ENCODE assay signal across 18 cellular contexts in the genomic region with DNA sequence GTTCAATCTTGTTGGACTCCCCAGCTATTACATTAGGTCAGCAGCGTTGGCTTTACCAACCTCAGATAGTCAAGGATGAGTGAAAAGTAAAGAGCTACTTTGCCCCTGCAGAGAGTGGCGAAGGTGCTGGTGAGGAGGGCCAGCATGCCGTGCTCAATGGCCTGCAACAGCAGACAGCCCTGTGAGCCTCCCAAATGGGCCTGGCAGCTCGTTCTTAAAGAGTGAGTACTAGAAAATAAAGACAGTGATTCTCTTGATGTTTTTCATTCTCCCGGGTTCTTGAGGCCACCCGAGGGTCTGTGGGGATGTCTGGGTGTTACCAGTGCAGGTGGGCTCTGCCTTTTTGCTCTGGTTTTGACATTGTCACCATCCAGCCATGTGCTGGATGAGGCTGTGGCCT.
"Had no signal": no experiment of that assay in that cellular context is flagged by ENCODE, and none has a peak within 500 bp of the region (broad histone marks: within the 10 kb centered on the region; RNA-seq: fewer than 3 reads in every experiment).

No MANE protein-coding gene starts in this region.

- H3K4me3 ChIP-seq: colonic mucosa, mucosa of descending colon, prostate gland, skin epidermis, thoracic aorta, upper lobe of right lung had no signal

- H3K9me3 ChIP-seq: colonic mucosa, mucosa of descending colon, prostate gland, thoracic aorta, upper lobe of right lung had no signal

- H3K36me3 ChIP-seq: colonic mucosa, prostate gland, thoracic aorta, upper lobe of right lung had no signal

- H3K27me3 ChIP-seq: colonic mucosa, upper lobe of right lung had no signal

- H3K27ac ChIP-seq: colonic mucosa, epithelial cell of prostate, skin epidermis, thoracic aorta, upper lobe of right lung had no signal

- H3K4me1 ChIP-seq: colonic mucosa had no signal

- DNase-seq: activated CD4-positive, alpha-beta T cell treated with anti-CD3 and anti-CD28 coated beads, Interleukin-2, amount 10 ng/mL, durations not matched to agents 24 days and 14 days; activated CD8-positive, alpha-beta T cell treated with anti-CD3 and anti-CD28 coated beads for 36 hours; activated naive CD4-positive, alpha-beta T cell treated with Interleukin-2 at 50 U/mL for 16 hours; activated naive CD8-positive, alpha-beta T cell treated with anti-CD3 and anti-CD28 coated beads, Interleukin-2, amount 10 ng/mL, durations not matched to agents 7 days and 5 days; activated T-cell treated with anti-CD3 and anti-CD28 coated beads, Interleukin-2, amount 50 U/mL, for 24 hours; central memory CD4-positive, alpha-beta T cell; colonic mucosa; endodermal cell; mesenchymal stem cell; mucosa of descending colon; naive B cell; stimulated activated CD4-positive, alpha-beta T cell treated with anti-CD3 and anti-CD28 coated beads, Interleukin-2, amount 100 ng/mL, for 48 hours; stimulated activated naive CD8-positive, alpha-beta T cell treated with anti-CD3 and anti-CD28 coated beads, Interleukin-15, amount 100 ng/mL, for 72 hours; upper lobe of right lung had no signal

- ATAC-seq: activated CD8-positive, alpha-beta T cell treated with anti-CD3 and anti-CD28 coated beads for 36 hours; mucosa of descending colon; stimulated activated naive CD8-positive, alpha-beta T cell treated with anti-CD3 and anti-CD28 coated beads, Interleukin-15, amount 100 ng/mL, for 72 hours; upper lobe of right lung had no signal
